ENCODE assay signal across 1 cellular context in the genomic region with DNA sequence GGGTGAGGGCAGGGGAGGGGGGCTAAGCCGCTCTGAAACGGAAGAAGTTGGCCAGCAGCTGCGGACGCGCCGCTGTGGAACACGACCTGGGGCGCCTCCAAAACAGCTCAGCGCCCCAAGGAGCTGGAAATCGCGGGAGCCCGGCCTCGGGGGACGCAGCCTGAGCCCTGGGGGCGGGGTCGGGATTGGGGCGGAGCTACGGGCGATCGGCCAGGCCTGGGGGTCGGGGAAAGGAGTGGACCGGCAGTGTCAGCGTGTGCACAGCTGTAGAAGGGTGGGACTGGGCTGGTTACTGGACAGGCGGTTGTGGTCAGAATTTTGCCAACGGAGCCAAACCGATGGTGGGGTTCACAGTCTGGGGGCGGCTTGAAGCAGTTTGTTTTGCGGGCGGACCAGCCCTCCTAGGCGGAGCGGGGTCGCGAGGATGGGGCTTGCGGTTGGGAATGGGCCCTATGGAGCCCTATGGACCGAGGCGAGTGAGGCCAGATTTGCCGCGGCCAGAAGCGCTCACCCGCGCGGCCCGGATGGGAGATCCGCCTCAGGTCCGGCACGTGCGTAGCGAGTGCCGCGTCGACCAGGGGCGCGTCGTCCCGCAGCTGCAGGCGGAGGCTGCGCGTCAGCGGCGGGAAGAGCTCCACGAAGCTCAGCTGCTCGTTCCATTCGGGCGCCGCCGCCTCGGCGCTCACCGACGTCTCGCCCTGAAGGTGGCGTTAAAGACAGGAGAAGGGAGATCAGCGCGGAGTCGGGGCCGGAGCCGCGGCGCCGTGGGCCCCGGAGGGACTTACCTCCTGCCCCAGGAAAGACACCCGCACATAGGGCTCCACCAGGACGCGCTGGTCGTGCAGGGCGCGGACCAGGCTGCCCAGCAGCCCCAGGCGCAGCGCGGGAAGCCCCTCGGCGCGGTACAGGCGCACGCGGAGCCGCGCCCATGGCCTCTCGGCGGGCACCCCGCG.
TF ChIP-seq lines count a peak whose summit lies in the region.

No MANE protein-coding gene starts in this region.

TF ChIP-seq in K562, 482 proteins besides CTCF, POLR2A, EP300 and RAD21 (continued from another document and continues in another):
- TF ChIP-seq, protein P1, sequence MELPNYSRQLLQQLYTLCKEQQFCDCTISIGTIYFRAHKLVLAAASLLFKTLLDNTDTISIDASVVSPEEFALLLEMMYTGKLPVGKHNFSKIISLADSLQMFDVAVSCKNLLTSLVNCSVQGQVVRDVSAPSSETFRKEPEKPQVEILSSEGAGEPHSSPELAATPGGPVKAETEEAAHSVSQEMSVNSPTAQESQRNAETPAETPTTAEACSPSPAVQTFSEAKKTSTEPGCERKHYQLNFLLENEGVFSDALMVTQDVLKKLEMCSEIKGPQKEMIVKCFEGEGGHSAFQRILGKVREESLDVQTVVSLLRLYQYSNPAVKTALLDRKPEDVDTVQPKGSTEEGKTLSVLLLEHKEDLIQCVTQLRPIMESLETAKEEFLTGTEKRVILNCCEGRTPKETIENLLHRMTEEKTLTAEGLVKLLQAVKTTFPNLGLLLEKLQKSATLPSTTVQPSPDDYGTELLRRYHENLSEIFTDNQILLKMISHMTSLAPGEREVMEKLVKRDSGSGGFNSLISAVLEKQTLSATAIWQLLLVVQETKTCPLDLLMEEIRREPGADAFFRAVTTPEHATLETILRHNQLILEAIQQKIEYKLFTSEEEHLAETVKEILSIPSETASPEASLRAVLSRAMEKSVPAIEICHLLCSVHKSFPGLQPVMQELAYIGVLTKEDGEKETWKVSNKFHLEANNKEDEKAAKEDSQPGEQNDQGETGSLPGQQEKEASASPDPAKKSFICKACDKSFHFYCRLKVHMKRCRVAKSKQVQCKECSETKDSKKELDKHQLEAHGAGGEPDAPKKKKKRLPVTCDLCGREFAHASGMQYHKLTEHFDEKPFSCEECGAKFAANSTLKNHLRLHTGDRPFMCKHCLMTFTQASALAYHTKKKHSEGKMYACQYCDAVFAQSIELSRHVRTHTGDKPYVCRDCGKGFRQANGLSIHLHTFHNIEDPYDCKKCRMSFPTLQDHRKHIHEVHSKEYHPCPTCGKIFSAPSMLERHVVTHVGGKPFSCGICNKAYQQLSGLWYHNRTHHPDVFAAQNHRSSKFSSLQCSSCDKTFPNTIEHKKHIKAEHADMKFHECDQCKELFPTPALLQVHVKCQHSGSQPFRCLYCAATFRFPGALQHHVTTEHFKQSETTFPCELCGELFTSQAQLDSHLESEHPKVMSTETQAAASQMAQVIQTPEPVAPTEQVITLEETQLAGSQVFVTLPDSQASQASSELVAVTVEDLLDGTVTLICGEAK (IDR thresholded peaks at IDR 0.05) = no peak; the same call in 1 of the 2 replicates
- TF ChIP-seq, protein P1 (CRISPR knock-in tag; IDR thresholded peaks at IDR 0.05) = peak; percentile 71; the same call in 1 of the 2 replicates
- TF ChIP-seq ZNF778 (CRISPR knock-in tag; IDR thresholded peaks at IDR 0.05) (no peak), ZFP30 (CRISPR knock-in tag; IDR thresholded peaks at IDR 0.05; ENCODE audit: borderline replicate concordance) (no peak), EP400 (IDR thresholded peaks at IDR 0.05) (peak; percentile 51; the same call in 1 of the 2 replicates), ZNF830 (CRISPR knock-in tag; IDR thresholded peaks at IDR 0.05) (no peak), SRF (CRISPR knock-in tag; IDR thresholded peaks at IDR 0.05) (no peak), SMAD2 (IDR thresholded peaks at IDR 0.05; ENCODE audit: low read depth, low read length) (no peak), ZNF224 (CRISPR knock-in tag; IDR thresholded peaks at IDR 0.05) (peak; percentile 94), TCF3 (CRISPR knock-in tag; IDR thresholded peaks at IDR 0.05) (0 out of 2 replicates have a peak, but pooled peaks have one; percentile 34), ZNF146 (CRISPR knock-in tag; IDR thresholded peaks at IDR 0.05; ENCODE audit: unreplicated experiment) (no peak), ZNF316 (IDR thresholded peaks at IDR 0.05) (no peak), POLR2AphosphoS5 (IDR thresholded peaks at IDR 0.05; ENCODE audit: control insufficient read depth, insufficient read depth, low read depth, low read length) (no peak), ZNF212 (CRISPR knock-in tag; IDR thresholded peaks at IDR 0.05) (no peak), SMAD3 (CRISPR knock-in tag; conservative IDR thresholded peaks at IDR 0.05) (no peak), YBX1 (IDR thresholded peaks at IDR 0.05) (no peak), NR2C1 (IDR thresholded peaks at IDR 0.05) (no peak), NR2C1 (tag; IDR thresholded peaks at IDR 0.05) (no peak), ARHGAP35 (IDR thresholded peaks at IDR 0.05; ENCODE audit: partially characterized antibody) (no peak), BMI1 (IDR thresholded peaks at IDR 0.05; ENCODE audit: low read length) (no peak), MEF2A (IDR thresholded peaks at IDR 0.05; ENCODE audit: control insufficient read depth, low read depth, low read length) (no peak), HDGF (IDR thresholded peaks at IDR 0.05) (no peak), ILK (tag; IDR thresholded peaks at IDR 0.05; ENCODE audit: borderline replicate concordance, low read depth) (no peak), RCOR1 (IDR thresholded peaks at IDR 0.05; ENCODE audit: borderline replicate concordance in 1 of 2, low read depth in 2 of 2, low read length in 2 of 2) (no peak), TRIM28 (IDR thresholded peaks at IDR 0.05) (no peak), DIDO1 (tag; IDR thresholded peaks at IDR 0.05; ENCODE audit: low read depth) (no peak), POLR3G (IDR thresholded peaks at IDR 0.05; ENCODE audit: extremely low read depth, insufficient read length, insufficient replicate concordance) (no peak), MCM2 (IDR thresholded peaks at IDR 0.05; ENCODE audit: low read depth) (no peak), ZNF695 (CRISPR knock-in tag; IDR thresholded peaks at IDR 0.05) (no peak), MAZ (CRISPR knock-in tag; conservative IDR thresholded peaks at IDR 0.05 in 1 of 2, IDR thresholded peaks at IDR 0.05 in 1 of 2) (peak in 1 of 2 experiments; percentile 75; a peak in 2 of 4 replicates), ZNF253 (CRISPR knock-in tag; conservative IDR thresholded peaks at IDR 0.05) (no peak), JUND (IDR thresholded peaks at IDR 0.05; ENCODE audit: borderline replicate concordance, low read depth, low read length) (peak; percentile 18; the same call in 1 of the 2 replicates), JUND (tag; IDR thresholded peaks at IDR 0.05; ENCODE audit: borderline replicate concordance, low read depth, low read length) (no peak; the same call in 2 of the 3 replicates), RB1 (IDR thresholded peaks at IDR 0.05; ENCODE audit: low read depth) (peak; percentile 93), MTA3 (IDR thresholded peaks at IDR 0.05; ENCODE audit: borderline replicate concordance) (peak; percentile 76; the same call in 1 of the 2 replicates), E2F3 (CRISPR knock-in tag; IDR thresholded peaks at IDR 0.05) (peak; percentile 78; the same call in 1 of the 2 replicates), MBD2 (IDR thresholded peaks at IDR 0.05; ENCODE audit: borderline replicate concordance, low read depth) (no peak)
- TF ChIP-seq, protein P2, sequence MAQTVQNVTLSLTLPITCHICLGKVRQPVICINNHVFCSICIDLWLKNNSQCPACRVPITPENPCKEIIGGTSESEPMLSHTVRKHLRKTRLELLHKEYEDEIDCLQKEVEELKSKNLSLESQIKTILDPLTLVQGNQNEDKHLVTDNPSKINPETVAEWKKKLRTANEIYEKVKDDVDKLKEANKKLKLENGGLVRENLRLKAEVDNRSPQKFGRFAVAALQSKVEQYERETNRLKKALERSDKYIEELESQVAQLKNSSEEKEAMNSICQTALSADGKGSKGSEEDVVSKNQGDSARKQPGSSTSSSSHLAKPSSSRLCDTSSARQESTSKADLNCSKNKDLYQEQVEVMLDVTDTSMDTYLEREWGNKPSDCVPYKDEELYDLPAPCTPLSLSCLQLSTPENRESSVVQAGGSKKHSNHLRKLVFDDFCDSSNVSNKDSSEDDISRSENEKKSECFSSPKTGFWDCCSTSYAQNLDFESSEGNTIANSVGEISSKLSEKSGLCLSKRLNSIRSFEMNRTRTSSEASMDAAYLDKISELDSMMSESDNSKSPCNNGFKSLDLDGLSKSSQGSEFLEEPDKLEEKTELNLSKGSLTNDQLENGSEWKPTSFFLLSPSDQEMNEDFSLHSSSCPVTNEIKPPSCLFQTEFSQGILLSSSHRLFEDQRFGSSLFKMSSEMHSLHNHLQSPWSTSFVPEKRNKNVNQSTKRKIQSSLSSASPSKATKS (CRISPR knock-in tag; IDR thresholded peaks at IDR 0.05) = no peak
- TF ChIP-seq, protein P3, sequence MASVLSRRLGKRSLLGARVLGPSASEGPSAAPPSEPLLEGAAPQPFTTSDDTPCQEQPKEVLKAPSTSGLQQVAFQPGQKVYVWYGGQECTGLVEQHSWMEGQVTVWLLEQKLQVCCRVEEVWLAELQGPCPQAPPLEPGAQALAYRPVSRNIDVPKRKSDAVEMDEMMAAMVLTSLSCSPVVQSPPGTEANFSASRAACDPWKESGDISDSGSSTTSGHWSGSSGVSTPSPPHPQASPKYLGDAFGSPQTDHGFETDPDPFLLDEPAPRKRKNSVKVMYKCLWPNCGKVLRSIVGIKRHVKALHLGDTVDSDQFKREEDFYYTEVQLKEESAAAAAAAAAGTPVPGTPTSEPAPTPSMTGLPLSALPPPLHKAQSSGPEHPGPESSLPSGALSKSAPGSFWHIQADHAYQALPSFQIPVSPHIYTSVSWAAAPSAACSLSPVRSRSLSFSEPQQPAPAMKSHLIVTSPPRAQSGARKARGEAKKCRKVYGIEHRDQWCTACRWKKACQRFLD (CRISPR knock-in tag; IDR thresholded peaks at IDR 0.05) = no peak
- TF ChIP-seq, protein P4, sequence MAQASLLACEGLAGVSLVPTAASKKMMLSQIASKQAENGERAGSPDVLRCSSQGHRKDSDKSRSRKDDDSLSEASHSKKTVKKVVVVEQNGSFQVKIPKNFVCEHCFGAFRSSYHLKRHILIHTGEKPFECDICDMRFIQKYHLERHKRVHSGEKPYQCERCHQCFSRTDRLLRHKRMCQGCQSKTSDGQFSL (CRISPR knock-in tag; IDR thresholded peaks at IDR 0.05) = 0 out of 2 replicates have a peak, but pooled peaks have one; percentile 55
- TF ChIP-seq, protein P4 (tag; IDR thresholded peaks at IDR 0.05) = 0 out of 4 replicates have a peak, but pooled peaks of 1 of the 2 experiments have one; percentile 15
- TF ChIP-seq, protein P5, sequence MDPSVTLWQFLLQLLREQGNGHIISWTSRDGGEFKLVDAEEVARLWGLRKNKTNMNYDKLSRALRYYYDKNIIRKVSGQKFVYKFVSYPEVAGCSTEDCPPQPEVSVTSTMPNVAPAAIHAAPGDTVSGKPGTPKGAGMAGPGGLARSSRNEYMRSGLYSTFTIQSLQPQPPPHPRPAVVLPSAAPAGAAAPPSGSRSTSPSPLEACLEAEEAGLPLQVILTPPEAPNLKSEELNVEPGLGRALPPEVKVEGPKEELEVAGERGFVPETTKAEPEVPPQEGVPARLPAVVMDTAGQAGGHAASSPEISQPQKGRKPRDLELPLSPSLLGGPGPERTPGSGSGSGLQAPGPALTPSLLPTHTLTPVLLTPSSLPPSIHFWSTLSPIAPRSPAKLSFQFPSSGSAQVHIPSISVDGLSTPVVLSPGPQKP (CRISPR knock-in tag; IDR thresholded peaks at IDR 0.05) = no peak
- TF ChIP-seq, protein P6, sequence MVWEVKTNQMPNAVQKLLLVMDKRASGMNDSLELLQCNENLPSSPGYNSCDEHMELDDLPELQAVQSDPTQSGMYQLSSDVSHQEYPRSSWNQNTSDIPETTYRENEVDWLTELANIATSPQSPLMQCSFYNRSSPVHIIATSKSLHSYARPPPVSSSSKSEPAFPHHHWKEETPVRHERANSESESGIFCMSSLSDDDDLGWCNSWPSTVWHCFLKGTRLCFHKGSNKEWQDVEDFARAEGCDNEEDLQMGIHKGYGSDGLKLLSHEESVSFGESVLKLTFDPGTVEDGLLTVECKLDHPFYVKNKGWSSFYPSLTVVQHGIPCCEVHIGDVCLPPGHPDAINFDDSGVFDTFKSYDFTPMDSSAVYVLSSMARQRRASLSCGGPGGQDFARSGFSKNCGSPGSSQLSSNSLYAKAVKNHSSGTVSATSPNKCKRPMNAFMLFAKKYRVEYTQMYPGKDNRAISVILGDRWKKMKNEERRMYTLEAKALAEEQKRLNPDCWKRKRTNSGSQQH (CRISPR knock-in tag; IDR thresholded peaks at IDR 0.05) = no peak
- TF ChIP-seq, protein P7, sequence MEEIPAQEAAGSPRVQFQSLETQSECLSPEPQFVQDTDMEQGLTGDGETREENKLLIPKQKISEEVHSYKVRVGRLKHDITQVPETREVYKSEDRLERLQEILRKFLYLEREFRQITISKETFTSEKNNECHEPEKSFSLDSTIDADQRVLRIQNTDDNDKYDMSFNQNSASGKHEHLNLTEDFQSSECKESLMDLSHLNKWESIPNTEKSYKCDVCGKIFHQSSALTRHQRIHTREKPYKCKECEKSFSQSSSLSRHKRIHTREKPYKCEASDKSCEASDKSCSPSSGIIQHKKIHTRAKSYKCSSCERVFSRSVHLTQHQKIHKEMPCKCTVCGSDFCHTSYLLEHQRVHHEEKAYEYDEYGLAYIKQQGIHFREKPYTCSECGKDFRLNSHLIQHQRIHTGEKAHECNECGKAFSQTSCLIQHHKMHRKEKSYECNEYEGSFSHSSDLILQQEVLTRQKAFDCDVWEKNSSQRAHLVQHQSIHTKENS (CRISPR knock-in tag; IDR thresholded peaks at IDR 0.05) = no peak
